9 cellular contexts compared by ENCODE assay signal in the genomic region with DNA sequence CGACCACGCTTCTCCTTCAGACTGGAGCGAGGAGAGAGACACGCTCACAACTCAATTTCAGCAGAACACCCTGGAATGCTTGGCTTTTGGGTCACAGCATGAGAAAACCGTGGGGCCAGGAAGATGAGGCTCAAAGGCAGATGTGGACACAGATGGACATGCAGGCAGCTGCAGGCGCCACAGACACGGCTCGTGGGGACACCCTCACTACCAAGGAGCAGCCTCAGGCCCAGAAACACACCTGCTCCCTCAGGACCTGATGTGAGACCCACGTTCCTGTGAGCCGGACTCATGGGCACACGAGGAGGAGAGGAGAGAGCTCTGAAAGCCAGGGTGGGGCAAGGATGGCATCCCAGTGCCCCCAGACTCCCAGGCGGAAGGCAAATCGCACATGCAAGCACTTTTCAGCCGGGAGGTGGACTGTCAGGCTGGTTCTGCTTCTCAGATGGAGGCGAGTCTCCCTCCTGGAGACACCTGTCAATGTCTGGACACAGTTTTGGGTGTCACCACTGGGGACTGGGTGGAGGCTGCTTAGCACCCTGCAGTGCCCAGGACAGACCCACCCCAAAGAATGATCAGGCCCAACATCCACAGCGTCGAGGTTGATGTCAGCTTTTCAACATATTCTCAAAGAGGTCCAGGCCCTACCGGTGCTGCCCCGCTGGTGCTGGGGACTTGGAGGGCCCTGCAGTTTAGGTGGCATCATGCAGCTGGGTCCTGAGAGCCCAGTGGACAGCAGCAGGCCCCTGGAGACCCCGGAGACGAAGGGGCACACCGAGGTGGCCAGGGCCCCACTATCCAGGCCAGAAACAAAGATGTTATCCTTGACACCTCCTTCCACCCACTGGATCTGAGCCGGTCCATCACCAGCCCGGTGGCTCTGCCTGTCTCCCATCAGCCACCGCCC. TPM values are rescaled to one million over a fixed set of nuclear protein-coding genes. Genes with fewer than 3 reads are reported as not detected.
DNase-seq lines count a peak whose midpoint lies in the region; ATAC-seq and TF ChIP-seq lines count a peak whose summit lies in the region.
"Had no signal": no experiment of that assay in that cellular context is flagged by ENCODE, and none has a peak within 500 bp of the region (broad histone marks: within the 10 kb centered on the region; RNA-seq: fewer than 3 reads in every experiment).

No MANE protein-coding gene starts in this region.

- H3K4me1 Mint-ChIP-seq in activated CD4-positive, alpha-beta T cell treated with anti-CD3 and anti-CD28 coated beads, Interleukin-2, amount 10 ng/mL, durations not matched to agents 24 days and 14 days, result peaks cover 30% of the 10 kb centered on the region

- DNase-seq in activated CD4-positive, alpha-beta T cell treated with anti-CD3 and anti-CD28 coated beads, Interleukin-2, amount 10 ng/mL, durations not matched to agents 24 days and 14 days, result no peak
- DNase-seq in activated CD4-positive, alpha-beta T cell treated with anti-CD3 and anti-CD28 coated beads, Interleukin-2, amount 50 U/mL, for 1 hour, result no peak
- DNase-seq in adipocyte (ENCODE audit: low read depth) (no peak), thoracic aorta (ENCODE audit: low spot score) (no peak), mesenteric fat pad (ENCODE audit: low spot score) (no peak), MG63 (no peak), dedifferentiated amniotic fluid mesenchymal stem cell (ENCODE audit: extremely low spot score) (no peak)
- DNase-seq: NCI-H446 had no signal

- H3K9me3 ChIP-seq in adipocyte (ENCODE audit: control insufficient read depth, low read length) (no peaks in the 10 kb centered on the region), liver (ENCODE audit: control insufficient read depth in 4 of 4, low read length in 3 of 4) (no peaks in the 10 kb centered on the region), thoracic aorta (no peaks in the 10 kb centered on the region), MG63 (no peaks in the 10 kb centered on the region)

- H3K27ac Mint-ChIP-seq in activated CD4-positive, alpha-beta T cell treated with anti-CD3 and anti-CD28 coated beads, Interleukin-2, amount 10 ng/mL, durations not matched to agents 24 days and 14 days, result peak overlapping the region; percentile 96

- intact Hi-C loops in activated CD4-positive, alpha-beta T cell treated with anti-CD3 and anti-CD28 coated beads, Interleukin-2, amount 10 ng/mL, durations not matched to agents 24 days and 14 days (cut with micrococcal nuclease), result loop anchor here (1.0 kb wide), 1 partner anchor 14 kb away; no protein-coding TSS in a partner anchor

- no peaks in the 10 kb centered on the region for H3K27me3 Mint-ChIP-seq in activated CD4-positive, alpha-beta T cell treated with anti-CD3 and anti-CD28 coated beads, Interleukin-2, amount 10 ng/mL, durations not matched to agents 24 days and 14 days

- 79% methylated on average over 25 of the region's 25 CpGs for WGBS in liver

- peak overlapping the region; percentile 95 for H3K9ac ChIP-seq in adipocyte (ENCODE audit: low read length)
- H3K9ac ChIP-seq in liver (ENCODE audit: low read depth in 1 of 2, low read length in 2 of 2), result peak overlapping the region; percentile 13 to 37

- H3K27me3 ChIP-seq in adipocyte (replicated peaks; ENCODE audit: control insufficient read depth, insufficient read depth, low read length), result no peaks in the 10 kb centered on the region
- H3K27me3 ChIP-seq in liver (ENCODE audit: control insufficient read depth in 4 of 4, insufficient read depth in 4 of 4, low read length in 3 of 4), result no peaks in the 10 kb centered on the region
- no peaks in the 10 kb centered on the region for H3K27me3 ChIP-seq in thoracic aorta (replicated peaks; ENCODE audit: insufficient read depth)
- no peaks in the 10 kb centered on the region for H3K27me3 ChIP-seq in MG63

- no peaks in the 10 kb centered on the region for H3K9me3 Mint-ChIP-seq in activated CD4-positive, alpha-beta T cell treated with anti-CD3 and anti-CD28 coated beads, Interleukin-2, amount 10 ng/mL, durations not matched to agents 24 days and 14 days

- peaks cover 18% of the 10 kb centered on the region for H3K36me3 Mint-ChIP-seq in activated CD4-positive, alpha-beta T cell treated with anti-CD3 and anti-CD28 coated beads, Interleukin-2, amount 10 ng/mL, durations not matched to agents 24 days and 14 days (ENCODE audit: low read depth)

- H3K36me3 ChIP-seq in adipocyte (ENCODE audit: control insufficient read depth, insufficient read depth, low read length, severe bottlenecking), result no peaks in the 10 kb centered on the region
- peaks cover 0 to 4% (median 2%) of the 10 kb centered on the region in 4 donors for H3K36me3 ChIP-seq in liver (ENCODE audit: control insufficient read depth in 4 of 4, insufficient read depth in 3 of 4, low read depth in 1 of 4, low read length in 3 of 4)
- no peaks in the 10 kb centered on the region for H3K36me3 ChIP-seq in thoracic aorta
- H3K36me3 ChIP-seq in MG63, result no peaks in the 10 kb centered on the region

- TF ChIP-seq CTCF in liver (IDR thresholded peaks at IDR 0.05; ENCODE audit: low read depth, low read length, missing input control) (no peak), thoracic aorta (IDR thresholded peaks at IDR 0.05) (no peak)

- TF ChIP-seq RAD21 in liver (IDR thresholded peaks at IDR 0.05), result no peak

- H3K27ac ChIP-seq in liver (ENCODE audit: low read depth in 1 of 2, low read length in 2 of 2) (peak overlapping the region; percentile 6 to 50), thoracic aorta (peak overlapping the region in 1 of 2 donors; percentile 10)

- no peak for ATAC-seq in thoracic aorta (ENCODE audit: insufficient number of reproducible peaks, low FRiP score, low read depth)

- H3K4me3 ChIP-seq in adipocyte (ENCODE audit: low read length), result peak overlapping the region; percentile 96
- peak overlapping the region in 1 of 3 donors; percentile 83 for H3K4me3 ChIP-seq in liver (ENCODE audit: low read depth in 1 of 3, low read length in 3 of 3)
- H3K4me3 ChIP-seq in thoracic aorta, result peak overlapping the region; percentile 95
- no peak overlapping the region; the same call in 1 of the 2 replicates for H3K4me3 ChIP-seq in MG63

- H3K4me1 ChIP-seq in adipocyte (ENCODE audit: control insufficient read depth, insufficient read depth, low read length) (peaks cover 27% of the 10 kb centered on the region), liver (ENCODE audit: control insufficient read depth in 4 of 4, insufficient read depth in 4 of 4, low read length in 3 of 4) (peaks cover 1 to 34% (median 24%) of the 10 kb centered on the region in 4 donors), thoracic aorta (ENCODE audit: control insufficient read depth in 1 of 2, low read depth in 2 of 2) (peaks cover 17 to 42% of the 10 kb centered on the region in 2 donors)

- peak overlapping the region; percentile 93 for H3K4me3 Mint-ChIP-seq in activated CD4-positive, alpha-beta T cell treated with anti-CD3 and anti-CD28 coated beads, Interleukin-2, amount 10 ng/mL, durations not matched to agents 24 days and 14 days

RNA-seq across cellular contexts. Expression of a gene that starts 2.3 kb away (rescaled TPM):
- 104 and 107 TPM in 2 replicates for total RNA-seq in activated CD4-positive, alpha-beta T cell treated with anti-CD3 and anti-CD28 coated beads, Interleukin-2, amount 10 ng/mL, durations not matched to agents 24 days and 14 days
- total RNA-seq in liver, result 10 to 100 TPM; 25.4 to 28.6 TPM
- polyA plus RNA-seq in liver, result 10 to 100 TPM in 1 of 2 donors, 1 to 10 TPM in 1; 8.1 to 30.2 TPM
- total RNA-seq in thoracic aorta, result 100 to 1,000 TPM in 1 of 2 donors, 10 to 100 TPM in 1; 96.8 to 143 TPM
- total RNA-seq in mesenteric fat pad, result 67.2 TPM
- 51.7 and 70.7 TPM in 2 replicates for total RNA-seq in MG63 (2014; rRNA removed; shearing (Covaris generic); ENCODE audit: low replicate concordance)

RNA-seq across cellular contexts. Expression of a gene that starts 19.7 kb away (rescaled TPM):
- total RNA-seq in activated CD4-positive, alpha-beta T cell treated with anti-CD3 and anti-CD28 coated beads, Interleukin-2, amount 10 ng/mL, durations not matched to agents 24 days and 14 days, result 37.0 and 38.1 TPM in 2 replicates
- total RNA-seq in liver (1 to 10 TPM; 4.4 to 7.6 TPM), thoracic aorta (10 to 100 TPM in 1 of 2 donors, 1 to 10 TPM in 1; 7.7 to 11.0 TPM), mesenteric fat pad (19.0 TPM)
- polyA plus RNA-seq in liver, result 10 to 100 TPM in 1 of 2 donors, 1 to 10 TPM in 1; 1.2 to 14.8 TPM
- total RNA-seq in MG63 (2014; rRNA removed; shearing (Covaris generic); ENCODE audit: low replicate concordance), result 8.1 and 12.6 TPM in 2 replicates

RNA-seq across cellular contexts. Expression of a gene that starts 22.2 kb away (rescaled TPM):
- total RNA-seq in activated CD4-positive, alpha-beta T cell treated with anti-CD3 and anti-CD28 coated beads, Interleukin-2, amount 10 ng/mL, durations not matched to agents 24 days and 14 days, result 8.8 and 10.6 TPM in 2 replicates
- total RNA-seq in liver, result 1 to 10 TPM; 1.3 to 3.3 TPM
- 1 to 10 TPM; 1.4 to 2.8 TPM for polyA plus RNA-seq in liver
- total RNA-seq in thoracic aorta, result 1 to 10 TPM; 3.9 to 8.4 TPM
- total RNA-seq in mesenteric fat pad, result 6.1 TPM
- 3.6 TPM in 1 of 2 replicates, not detected in the other for total RNA-seq in MG63 (2014; rRNA removed; shearing (Covaris generic); ENCODE audit: low replicate concordance)

RNA-seq across cellular contexts. Expression of a gene that starts 22.2 kb away (rescaled TPM):
- total RNA-seq in activated CD4-positive, alpha-beta T cell treated with anti-CD3 and anti-CD28 coated beads, Interleukin-2, amount 10 ng/mL, durations not matched to agents 24 days and 14 days, result 39.2 and 42.4 TPM in 2 replicates
- total RNA-seq in liver (10 to 100 TPM; 16.4 to 16.8 TPM), thoracic aorta (10 to 100 TPM; 44.1 to 73.7 TPM), mesenteric fat pad (48.4 TPM)
- 10 to 100 TPM; 13.0 to 22.1 TPM for polyA plus RNA-seq in liver
- total RNA-seq in MG63 (2014; rRNA removed; shearing (Covaris generic); ENCODE audit: low replicate concordance), result 33.0 and 41.5 TPM in 2 replicates

RNA-seq across cellular contexts. Expression of a gene that starts 34.8 kb away (rescaled TPM):
- 56.3 and 61.4 TPM in 2 replicates for total RNA-seq in activated CD4-positive, alpha-beta T cell treated with anti-CD3 and anti-CD28 coated beads, Interleukin-2, amount 10 ng/mL, durations not matched to agents 24 days and 14 days
- total RNA-seq in liver, result 10 to 100 TPM in 1 of 2 donors, 1 to 10 TPM in 1; 8.3 to 11.5 TPM
- polyA plus RNA-seq in liver, result 10 to 100 TPM in 1 of 2 donors, 1 to 10 TPM in 1; 2.0 to 10.0 TPM
- total RNA-seq in thoracic aorta, result 10 to 100 TPM; 18.2 to 24.5 TPM
- 34.0 TPM for total RNA-seq in mesenteric fat pad
- 2.2 and 4.4 TPM in 2 replicates for total RNA-seq in MG63 (2014; rRNA removed; shearing (Covaris generic); ENCODE audit: low replicate concordance)
